Comparison of ENCODE assay signal across 17 cellular contexts in the genomic region with DNA sequence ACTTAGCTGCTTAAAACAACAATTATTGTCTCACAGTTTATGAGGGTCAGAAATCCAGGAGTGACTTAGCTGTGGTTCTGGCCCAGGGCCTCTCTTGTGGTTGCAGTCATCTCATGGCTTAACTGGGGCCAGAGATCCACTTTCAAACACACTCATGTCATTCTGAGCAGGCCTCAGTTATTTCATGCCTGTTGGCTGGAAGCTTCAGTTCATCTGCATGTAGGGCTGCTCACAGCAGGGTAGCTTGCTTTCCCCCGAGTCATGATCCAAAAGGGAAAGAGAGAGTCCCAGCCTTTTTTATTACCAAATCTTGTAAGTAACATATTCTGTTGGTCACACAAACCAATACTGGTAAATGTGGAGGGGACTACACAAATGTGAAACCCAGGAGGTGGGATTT.
A peak's percentile ranks its signal among the peaks of the same experiment; 100 is the strongest.
DNase-seq lines count a peak whose midpoint lies in the region; TF ChIP-seq lines count a peak whose summit lies in the region.
"Had no signal": no experiment of that assay in that cellular context is flagged by ENCODE, and none has a peak within 500 bp of the region (broad histone marks: within the 10 kb centered on the region; RNA-seq: fewer than 3 reads in every experiment).

No MANE protein-coding gene starts in this region.

- H3K9me3 ChIP-seq in endodermal cell (ENCODE audit: control insufficient read depth, low read length), result peaks cover 9% of the 10 kb centered on the region
- H3K9me3 ChIP-seq in neuronal stem cell (replicated peaks in 1 of 2; ENCODE audit: control insufficient read depth in 2 of 2, insufficient read depth in 1 of 2, low read depth in 1 of 2, low read length in 2 of 2), result peaks cover 0 to 5% of the 10 kb centered on the region in 2 donors
- H3K9me3 ChIP-seq: colonic mucosa, neutrophil had no signal

- no peak overlapping the region for H3K18ac ChIP-seq in neuronal stem cell (ENCODE audit: low read length)

- no peak overlapping the region for H3K23ac ChIP-seq in neuronal stem cell (ENCODE audit: low read depth, low read length, poor library complexity)

- H3K79me1 ChIP-seq in neuronal stem cell (ENCODE audit: low read depth, low read length), result no peaks in the 10 kb centered on the region

- DNase-seq in ELR (ENCODE audit: low read depth) (peak; percentile 19), NB4 (ENCODE audit: low read depth) (peak; percentile 9), endodermal cell (peak; percentile 69), renal cortical epithelial cell (ENCODE audit: low read depth) (peak; percentile 54), GM13977 (ENCODE audit: low spot score) (no peak), GM19240 (ENCODE audit: insufficient read length, low spot score) (no peak), neuronal stem cell (ENCODE audit: low spot score) (no peak)
- no peak for DNase-seq in activated naive CD4-positive, alpha-beta T cell treated with anti-CD3 and anti-CD28 coated beads, Interleukin-2, amount 50 U/mL, for 16 hours
- DNase-seq: activated CD4-positive, CD25-positive, alpha-beta regulatory T cell treated with anti-CD3 and anti-CD28 coated beads, Interleukin-2, amount 50 U/mL, for 72 hours; activated T-cell treated with anti-CD3 and anti-CD28 coated beads for 4 hours; Calu3; colonic mucosa; mammary epithelial cell; NCI-H1092; NCI-H2227 treated with DMSO at 0.1 percent for 48 hours; stimulated activated naive CD8-positive, alpha-beta T cell treated with anti-CD3 and anti-CD28 coated beads, Interleukin-15, amount 100 ng/mL, for 72 hours had no signal

- no peaks in the 10 kb centered on the region for H3K36me3 Mint-ChIP-seq in endodermal cell (ENCODE audit: low read depth)

- H3K27me3 ChIP-seq in endodermal cell (ENCODE audit: control insufficient read depth, insufficient read depth, low read length, poor library complexity, severe bottlenecking), result no peaks in the 10 kb centered on the region
- H3K27me3 ChIP-seq in neuronal stem cell (ENCODE audit: control insufficient read depth in 3 of 3, insufficient read depth in 3 of 3, low read depth in 1 of 3, low read length in 3 of 3), result no peaks in the 10 kb centered on the region
- H3K27me3 ChIP-seq: colonic mucosa, neutrophil had no signal

- H3K4me3 ChIP-seq in NB4 (ENCODE audit: low read depth, low read length) (no peak overlapping the region), endodermal cell (ENCODE audit: low read length) (no peak overlapping the region), neuronal stem cell (ENCODE audit: low read length in 2 of 2) (no peak overlapping the region)
- H3K4me3 ChIP-seq: colonic mucosa had no signal

- H3K27ac ChIP-seq in endodermal cell (ENCODE audit: low read depth, low read length) (no peak overlapping the region), neuronal stem cell (replicated peaks; ENCODE audit: low read length) (no peak overlapping the region)
- H3K27ac ChIP-seq: colonic mucosa, neutrophil had no signal

- no peak overlapping the region for H2AK5ac ChIP-seq in neuronal stem cell (ENCODE audit: low read depth, low read length)

- H2BK12ac ChIP-seq in neuronal stem cell (ENCODE audit: low read length), result no peak overlapping the region

- no peak overlapping the region for H2AFZ ChIP-seq in neuronal stem cell (ENCODE audit: low read length)

- H3K4me1 Mint-ChIP-seq in endodermal cell, result peaks cover 5% of the 10 kb centered on the region

- H4K8ac ChIP-seq in neuronal stem cell (ENCODE audit: low read depth, low read length), result no peak overlapping the region

- in situ Hi-C loops in GM13977 (cut with MboI; ENCODE audit: low pct_unique_long_range_greater_than_20kb, low sequenced_read_pairs, unreplicated experiment), result no loop called here

- H3K4me1 ChIP-seq in endodermal cell (ENCODE audit: control insufficient read depth, insufficient read depth, low read length) (no peaks in the 10 kb centered on the region), neuronal stem cell (ENCODE audit: control insufficient read depth in 2 of 2, insufficient read depth in 1 of 2, low read depth in 1 of 2, low read length in 2 of 2) (no peaks in the 10 kb centered on the region)
- H3K4me1 ChIP-seq: colonic mucosa had no signal

- H3K36me3 ChIP-seq in endodermal cell (ENCODE audit: control insufficient read depth, insufficient read depth, low read length) (no peaks in the 10 kb centered on the region), neuronal stem cell (replicated peaks in 1 of 2; ENCODE audit: control insufficient read depth in 2 of 2, insufficient read depth in 2 of 2, low read length in 2 of 2) (no peaks in the 10 kb centered on the region)
- H3K36me3 ChIP-seq: colonic mucosa, neutrophil had no signal

- TF ChIP-seq CTCF in NB4 (IDR thresholded peaks at IDR 0.05; ENCODE audit: low read depth, low read length) (no peak), endodermal cell (conservative IDR thresholded peaks at IDR 0.05) (no peak), GM13977 (IDR thresholded peaks at IDR 0.05; ENCODE audit: extremely low read depth, insufficient read depth, missing control alignments) (no peak)

- no peak overlapping the region for H3K4me3 Mint-ChIP-seq in endodermal cell
- H3K4me3 Mint-ChIP-seq: stimulated activated naive CD8-positive, alpha-beta T cell treated with anti-CD3 and anti-CD28 coated beads, Interleukin-15, amount 100 ng/mL, for 72 hours had no signal

- H4K91ac ChIP-seq in neuronal stem cell (ENCODE audit: low read depth, low read length, poor library complexity), result no peak overlapping the region

- H3K4ac ChIP-seq in neuronal stem cell (ENCODE audit: low read length), result no peak overlapping the region

- no peak overlapping the region for H3K14ac ChIP-seq in neuronal stem cell (ENCODE audit: low read length)

- H3K4me2 ChIP-seq in neuronal stem cell (ENCODE audit: insufficient read depth, low read length, poor library complexity, severe bottlenecking), result no peak overlapping the region

- TF ChIP-seq POLR2A in NB4 (IDR thresholded peaks at IDR 0.05; ENCODE audit: extremely low read depth, insufficient read length), result no peak

- no peak overlapping the region for H2BK15ac ChIP-seq in neuronal stem cell (ENCODE audit: low read length)

- no peak overlapping the region for H3K9ac ChIP-seq in endodermal cell (ENCODE audit: extremely low read depth, low read length, poor library complexity, severe bottlenecking)
- H3K9ac ChIP-seq in neuronal stem cell (ENCODE audit: low read depth, low read length, poor library complexity), result no peak overlapping the region

- WGBS in endodermal cell (ENCODE audit: insufficient coverage in 1 of 2, insufficient read length in 1 of 2), 2 experiments, result 60 to 81% methylated on average over 1 of the region's 1 CpG
- WGBS in neuronal stem cell (ENCODE audit: extremely low coverage in 2 of 2, insufficient read length in 2 of 2, insufficient replicate concordance in 1 of 2), 2 donors, result no CpG with 5 or more reads among the region's 1 CpG

- H3K27me3 Mint-ChIP-seq in endodermal cell (ENCODE audit: insufficient read depth), result no peaks in the 10 kb centered on the region
- H3K27me3 Mint-ChIP-seq: stimulated activated naive CD8-positive, alpha-beta T cell treated with anti-CD3 and anti-CD28 coated beads, Interleukin-15, amount 100 ng/mL, for 72 hours had no signal

- no peak overlapping the region for H2BK5ac ChIP-seq in neuronal stem cell (ENCODE audit: low read length)

- no peaks in the 10 kb centered on the region for H3K9me3 Mint-ChIP-seq in endodermal cell

- no peak overlapping the region for H2BK120ac ChIP-seq in neuronal stem cell (ENCODE audit: low read depth, low read length)

- peak overlapping the region; percentile 71 for H3K27ac Mint-ChIP-seq in endodermal cell

Comparison
In these comparisons a context has a peak if more than half of its experiments do, and no peak if none do; other contexts are left out.
1. DNase-seq: peak in ELR (single experiment), NB4 (single experiment), endodermal cell (single experiment) and renal cortical epithelial cell (single experiment); none in GM13977 (single experiment), GM19240 (single experiment), activated naive CD4-positive, alpha-beta T cell treated with anti-CD3 and anti-CD28 coated beads, Interleukin-2, amount 50 U/mL, for 16 hours (single experiment) and neuronal stem cell (single experiment).